Comparison of ENCODE assay signal across 9 cellular contexts in the genomic region with DNA sequence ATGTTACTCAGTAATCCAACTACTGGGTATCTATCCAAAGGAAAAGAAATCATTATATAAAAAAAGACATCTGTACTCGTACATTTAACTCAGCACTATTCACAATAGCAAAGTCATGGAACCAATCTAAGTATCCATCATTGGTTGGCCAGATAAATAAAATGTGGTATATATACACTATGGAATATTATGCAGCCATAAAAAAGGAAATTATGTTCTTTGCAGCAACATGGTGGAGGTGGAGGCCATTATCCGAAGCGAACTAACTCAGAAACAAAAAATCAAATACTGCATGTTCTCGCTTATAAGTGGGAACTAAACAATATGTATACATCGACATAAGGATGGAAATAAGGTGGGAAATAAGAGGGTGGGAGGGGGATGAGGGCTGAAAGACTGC. TPM values are rescaled to one million over a fixed set of nuclear protein-coding genes. Genes with fewer than 3 reads are reported as not detected.
"Had no signal": no experiment of that assay in that cellular context is flagged by ENCODE, and none has a peak within 500 bp of the region (broad histone marks: within the 10 kb centered on the region; RNA-seq: fewer than 3 reads in every experiment).

No MANE protein-coding gene starts in this region.

- DNase-seq: GDM1, GF-D8 had no signal

- ATAC-seq: GM12878 had no signal

- FAIRE-seq: G401.6, GM12878, GM12891, GM12892, GM18507, GM19239 had no signal

- H3K4me3 ChIP-seq: GM12878 had no signal

RNA-seq across cellular contexts. Expression of a gene that starts 56.2 kb away (rescaled TPM):
- total RNA-seq: G401, GM12878 had no signal
- polyA plus RNA-seq: GM12878 had no signal
